14 cellular contexts compared by ENCODE assay signal in genomic region chr2:62447411-62447810, GRCh38.
"Had no signal": no experiment of that assay in that cellular context is flagged by ENCODE, and none has a peak within 500 bp of the region (broad histone marks: within the 10 kb centered on the region; RNA-seq: fewer than 3 reads in every experiment).

No MANE protein-coding gene starts in this region.

- H3K27ac ChIP-seq: colonic mucosa, gastrocnemius medialis, left ventricle myocardium inferior, lower lobe of right lung, tibial artery, upper lobe of right lung had no signal

- H3K27me3 ChIP-seq: colonic mucosa, gastrocnemius medialis, tibial artery, upper lobe of right lung had no signal

- H3K4me3 ChIP-seq: colonic mucosa, gastrocnemius medialis, left ventricle myocardium inferior, lower lobe of right lung, tibial artery, upper lobe of right lung had no signal

- H3K4me1 ChIP-seq: colonic mucosa, gastrocnemius medialis, left ventricle myocardium inferior, lower lobe of right lung, tibial artery, upper lobe of right lung had no signal

- DNase-seq: colonic mucosa; effector CD8-positive, alpha-beta T cell; gastrocnemius medialis; islet precursor cell; left ventricle myocardium inferior; lower lobe of right lung; natural killer cell; posterior cingulate gyrus; right cardiac atrium; stimulated activated CD4-positive, alpha-beta T cell treated with anti-CD3 and anti-CD28 coated beads, Interleukin-4, amount 100 ng/mL, for 1 hour; stimulated activated CD8-positive, alpha-beta memory T cell treated with anti-CD3 and anti-CD28 coated beads, Interleukin-4, amount 100 ng/mL, for 48 hours; stimulated activated naive CD8-positive, alpha-beta T cell treated with anti-CD3 and anti-CD28 coated beads, Interleukin-15, Interleukin-2, amounts not matched to agents 100 U/mL and 50 U/mL, for 24 hours; tibial artery; upper lobe of right lung had no signal

- H3K9me3 ChIP-seq: colonic mucosa, gastrocnemius medialis, left ventricle myocardium inferior, lower lobe of right lung, tibial artery, upper lobe of right lung had no signal

- H3K36me3 ChIP-seq: colonic mucosa, gastrocnemius medialis, left ventricle myocardium inferior, lower lobe of right lung, tibial artery, upper lobe of right lung had no signal
